26 cellular contexts compared by ENCODE assay signal in genomic region chrX:133958997-133959688, GRCh38. TPM values are rescaled to one million over a fixed set of nuclear protein-coding genes. Genes with fewer than 3 reads are reported as not detected.
DNase-seq lines count a peak whose midpoint lies in the region; ATAC-seq, FAIRE-seq and TF ChIP-seq lines count a peak whose summit lies in the region.
"Had no signal": no experiment of that assay in that cellular context is flagged by ENCODE, and none has a peak within 500 bp of the region (broad histone marks: within the 10 kb centered on the region; RNA-seq: fewer than 3 reads in every experiment).

No MANE protein-coding gene starts in this region.

- no peak overlapping the region for H3K56ac ChIP-seq in H1 (replicated peaks; ENCODE audit: insufficient read length, low read depth, low read length)

- no peaks in the 10 kb centered on the region for H3K79me1 ChIP-seq in H1 (ENCODE audit: low read depth, low read length)

- no peak overlapping the region for H2BK20ac ChIP-seq in H1 (ENCODE audit: low read length)

- no peak overlapping the region for H4K8ac ChIP-seq in H1 (ENCODE audit: extremely low read depth, insufficient read depth, low read length)

- POLR2A ChIA-PET in H1 (lab: Charles Lee; ENCODE audit: partially characterized antibody) = no interaction called here
- POLR2A ChIA-PET in HepG2 (lab: Yijun Ruan, JAX) = interaction anchor here (1.1 kb wide), 1 partner anchor 51 kb away, joined by 6 read pairs; no protein-coding TSS in a partner anchor

- H4K5ac ChIP-seq in H1 (ENCODE audit: insufficient read length, low read depth, low read length) = no peak overlapping the region

- no peaks in the 10 kb centered on the region for H3K23me2 ChIP-seq in H1 (ENCODE audit: low read depth, low read length)

- H3K4me3 ChIP-seq in left ventricle myocardium inferior (no peak overlapping the region), H1 (ENCODE audit: extremely low read depth in 1 of 4, insufficient read depth in 2 of 4, low read depth in 3 of 4, low read length in 4 of 4) (no peak overlapping the region), HepG2 (replicated peaks in 1 of 3; ENCODE audit: insufficient read depth in 1 of 3, low read depth in 2 of 3, low read length in 3 of 3) (no peak overlapping the region)
- H3K4me3 ChIP-seq: BLaER1 treated with 17β-estradiol and CSF1 and Interleukin-3, amounts not matched to agents 10 nM and 100 nM; dorsolateral prefrontal cortex; right atrium auricular region had no signal

- no peak overlapping the region for H3K18ac ChIP-seq in H1 (ENCODE audit: extremely low read depth, low read length)

- H3K4me1 ChIP-seq in left ventricle myocardium inferior (no peaks in the 10 kb centered on the region), H1 (replicated peaks in 1 of 4; ENCODE audit: control insufficient read depth in 3 of 4, insufficient read depth in 4 of 4, low read length in 3 of 4) (no peaks in the 10 kb centered on the region; a peak in 1 of 7 replicates), HepG2 (ENCODE audit: insufficient read depth, low read length) (peaks cover 92% of the 10 kb centered on the region)
- H3K4me1 ChIP-seq: BLaER1 treated with 17β-estradiol and CSF1 and Interleukin-3, amounts not matched to agents 10 nM and 100 nM; right atrium auricular region had no signal

- intact Hi-C loops in left ventricle myocardium inferior (cut with micrococcal nuclease) (no loop called here), left ventricle myocardium superior (cut with micrococcal nuclease) (no loop called here), HepG2 (cut with micrococcal nuclease; ENCODE audit: unreplicated experiment) (no loop called here)

- TSS peak; percentile 0 for BruUV-seq in HepG2 (replicated peaks; lab: Mats Ljungman, UMichigan)

- no peak overlapping the region for H3K23ac ChIP-seq in H1 (ENCODE audit: insufficient read length)

- no peak overlapping the region for H3K27ac ChIP-seq in left ventricle myocardium inferior (replicated peaks)
- no peak overlapping the region for H3K27ac ChIP-seq in H1 (ENCODE audit: low read depth, low read length)
- H3K27ac ChIP-seq in HepG2 (ENCODE audit: extremely low read length, insufficient read depth, low read length) = no peak overlapping the region
- H3K27ac ChIP-seq: BLaER1 treated with 17β-estradiol and CSF1 and Interleukin-3, amounts not matched to agents 10 nM and 100 nM; dorsolateral prefrontal cortex; right atrium auricular region had no signal

- CTCF ChIA-PET in H1 (lab: Charles Lee; ENCODE audit: partially characterized antibody) (interaction anchor here (0.5 to 1.6 kb wide), 5 partner anchors 11 to 440 kb away, joined by 3 to 8 read pairs (median 4); no protein-coding TSS in a partner anchor), HepG2 (lab: Yijun Ruan, JAX; ENCODE audit: low intra/inter-chr PET ratio, low total read pairs) (no interaction called here)

- no peak for TF ChIP-seq POLR2A in H1 (IDR thresholded peaks at IDR 0.05; ENCODE audit: control extremely low read depth in 1 of 2, low read depth in 2 of 2, low read length in 2 of 2)
- TF ChIP-seq POLR2A in HepG2 (IDR thresholded peaks at IDR 0.05; ENCODE audit: insufficient read depth in 1 of 2, low read depth in 2 of 2, low read length in 2 of 2) = peak; percentile 19 to 59; a peak in 1 of 4 replicates

- H2BK15ac ChIP-seq in H1 (ENCODE audit: low read length) = no peak overlapping the region

- H3K9ac ChIP-seq in H1 (replicated peaks in 1 of 4; ENCODE audit: extremely low read depth in 1 of 4, low read depth in 3 of 4, low read length in 3 of 4) (no peak overlapping the region), HepG2 (ENCODE audit: insufficient read depth, low read depth, low read length) (no peak overlapping the region)
- H3K9ac ChIP-seq: BLaER1 treated with 17β-estradiol and CSF1 and Interleukin-3, amounts not matched to agents 10 nM and 100 nM had no signal

- no peak overlapping the region for H2BK5ac ChIP-seq in H1 (ENCODE audit: low read depth, low read length)

- FAIRE-seq in H1 (lab: Jason Lieb, UNC) (peak; percentile 19), HepG2 (lab: Jason Lieb, UNC) (no peak)

- no peak overlapping the region for H3K4ac ChIP-seq in H1 (replicated peaks; ENCODE audit: insufficient read length, low read depth, low read length)

- no peaks in the 10 kb centered on the region for H3K27me3 ChIP-seq in left ventricle myocardium inferior (ENCODE audit: low read depth)
- no peaks in the 10 kb centered on the region for H3K27me3 ChIP-seq in H1 (replicated peaks in 1 of 4; ENCODE audit: control insufficient read depth in 3 of 4, extremely low read depth in 1 of 4, insufficient read depth in 3 of 4, low read length in 3 of 4)
- H3K27me3 ChIP-seq in HepG2 (ENCODE audit: control insufficient read depth in 1 of 2, insufficient read depth in 2 of 2, low read length in 2 of 2) = no peaks in the 10 kb centered on the region
- H3K27me3 ChIP-seq: right atrium auricular region had no signal

- no peak overlapping the region for H2BK120ac ChIP-seq in H1 (replicated peaks; ENCODE audit: low read depth, low read length)

- H2AFZ ChIP-seq in H1 (ENCODE audit: low read length) (no peak overlapping the region), HepG2 (ENCODE audit: low read length) (no peak overlapping the region)

- TF ChIP-seq RAD21 in H1 (IDR thresholded peaks at IDR 0.05 in 1 of 2, conservative IDR thresholded peaks at IDR 0.05 in 1 of 2; ENCODE audit: low read depth in 2 of 2, low read length in 2 of 2) (0 out of 4 replicates have a peak, but pooled peaks of 1 of the 2 experiments have one; percentile 4), HepG2 (CRISPR knock-in tag; IDR thresholded peaks at IDR 0.05) (no peak)

- no peak for ATAC-seq in left ventricle myocardium superior
- ATAC-seq in HepG2 = peak; percentile 8; the same call in 2 of the 3 replicates
- ATAC-seq in GM18868 (IDR thresholded peaks at IDR 0.05; ENCODE audit: unreplicated experiment) = no peak
- ATAC-seq in HG03571 (IDR thresholded peaks at IDR 0.05; ENCODE audit: unreplicated experiment) = no peak
- ATAC-seq: activated T-cell treated with anti-CD3 and anti-CD28 coated beads, Interleukin-2, amount 50 U/mL, for 72 hours; T-cell had no signal

- H3K9me3 ChIP-seq in left ventricle myocardium inferior (replicated peaks) = no peaks in the 10 kb centered on the region
- no peaks in the 10 kb centered on the region for H3K9me3 ChIP-seq in H1 (ENCODE audit: insufficient read depth in 2 of 2, low read depth in 1 of 2, low read length in 1 of 2)
- H3K9me3 ChIP-seq in HepG2 (ENCODE audit: low read length) = no peaks in the 10 kb centered on the region
- H3K9me3 ChIP-seq: right atrium auricular region had no signal

- WGBS in H1 (ENCODE audit: extremely low coverage in 1 of 2, insufficient coverage in 1 of 2, insufficient read length in 1 of 2, insufficient replicate concordance in 2 of 2, low coverage in 1 of 2, low lambda C conversion rate in 2 of 2, missing lambda C conversion rate in 1 of 2), 2 experiments = 85% methylated on average over 2 of the region's 2 CpGs; no CpG with 5 or more reads in 1 of the 2 experiments
- 67% methylated on average over 2 of the region's 2 CpGs for WGBS in HepG2 (ENCODE audit: low lambda C conversion rate)

- TF ChIP-seq EP300 in H1 (IDR thresholded peaks at IDR 0.05; ENCODE audit: borderline replicate concordance in 1 of 2, low read depth in 2 of 2, low read length in 2 of 2) (no peak), HepG2 (IDR thresholded peaks at IDR 0.05; ENCODE audit: low read depth in 2 of 2, low read length in 2 of 2) (no peak), HepG2 (CRISPR knock-in tag; IDR thresholded peaks at IDR 0.05; ENCODE audit: borderline replicate concordance) (no peak)

- TF ChIP-seq CTCF in left ventricle myocardium inferior (IDR thresholded peaks at IDR 0.05; ENCODE audit: borderline replicate concordance) = peak; percentile 19
- no peak for TF ChIP-seq CTCF in H1 (IDR thresholded peaks at IDR 0.05; ENCODE audit: control extremely low read depth in 1 of 3, insufficient read depth in 1 of 3, low read depth in 1 of 3, low read length in 3 of 3)
- TF ChIP-seq CTCF in HepG2 (CRISPR knock-in tag; IDR thresholded peaks at IDR 0.05) = no peak

- H3K36me3 ChIP-seq in left ventricle myocardium inferior (no peaks in the 10 kb centered on the region), H1 (ENCODE audit: control insufficient read depth in 2 of 4, insufficient read depth in 4 of 4, low read length in 3 of 4) (no peaks in the 10 kb centered on the region), HepG2 (replicated peaks in 1 of 2; ENCODE audit: control insufficient read depth in 1 of 2, insufficient read depth in 2 of 2, low read length in 2 of 2) (peaks cover 3 to 35% of the 10 kb centered on the region in 2 experiments; a peak in 4 of 5 replicates)
- H3K36me3 ChIP-seq: BLaER1 treated with 17β-estradiol and CSF1 and Interleukin-3, amounts not matched to agents 10 nM and 100 nM; right atrium auricular region had no signal

- no peak overlapping the region for H3K14ac ChIP-seq in H1 (ENCODE audit: insufficient read length)

- H4K20me1 ChIP-seq in H1 (replicated peaks in 1 of 2; ENCODE audit: control insufficient read depth in 1 of 2, insufficient read depth in 2 of 2, low read length in 2 of 2) = no peaks in the 10 kb centered on the region
- H4K20me1 ChIP-seq in HepG2 (ENCODE audit: insufficient read depth, low read length) = peaks cover 76% of the 10 kb centered on the region
- H4K20me1 ChIP-seq: BLaER1 treated with 17β-estradiol and CSF1 and Interleukin-3, amounts not matched to agents 10 nM and 100 nM had no signal

- H2AK5ac ChIP-seq in H1 (ENCODE audit: low read depth, low read length) = no peak overlapping the region

- no peak overlapping the region for H2BK12ac ChIP-seq in H1 (ENCODE audit: low read depth, low read length)

- H4K91ac ChIP-seq in H1 (replicated peaks; ENCODE audit: insufficient read length, low read length) = no peak overlapping the region

- H3K79me2 ChIP-seq in H1 (ENCODE audit: control insufficient read depth in 1 of 2, insufficient read depth in 2 of 2, low read length in 2 of 2) = no peaks in the 10 kb centered on the region; a peak in 1 of 4 replicates
- H3K79me2 ChIP-seq in HepG2 (ENCODE audit: insufficient read depth, low read length) = peaks cover 96% of the 10 kb centered on the region

- in situ Hi-C loops in HepG2 (cut with HindIII; ENCODE audit: extremely low pct_ligation_motif_present, low pct_unique_long_range_greater_than_20kb) = no loop called here

- H3K4me2 ChIP-seq in H1 (ENCODE audit: insufficient read depth in 1 of 2, low read depth in 2 of 2, low read length in 2 of 2) (no peak overlapping the region), HepG2 (ENCODE audit: low read depth, low read length) (no peak overlapping the region)
- H3K4me2 ChIP-seq: BLaER1 treated with 17β-estradiol and CSF1 and Interleukin-3, amounts not matched to agents 10 nM and 100 nM had no signal

- DNase-seq in left ventricle myocardium inferior (no peak), left ventricle myocardium superior (no peak), H1 (ENCODE audit: low read depth in 1 of 2, low spot score in 2 of 2) (no peak), HepG2 (ENCODE audit: low spot score) (no peak), NCI-H1092 (lab: John Stamatoyannopoulos, UW) (no peak), NCI-H446 (lab: John Stamatoyannopoulos, UW) (no peak)
- DNase-seq: activated CD4-positive, alpha-beta T cell treated with anti-CD3 and anti-CD28 coated beads for 1 hour; activated naive CD4-positive, alpha-beta T cell treated with anti-CD3 and anti-CD28 coated beads, Interleukin-2, amount 10 ng/mL, durations not matched to agents 7 days and 5 days; activated T-cell treated with anti-CD3 and anti-CD28 coated beads, Interleukin-2, amount 50 U/mL, for 72 hours; amygdala; dorsolateral prefrontal cortex; HCEC 1CT; naive B cell; NCI-H146; NCI-H2171; NCI-H524 treated with DMSO at 0.1 percent for 48 hours; SHP77 treated with DMSO at 0.1 percent for 48 hours; T-cell; trophoblast cell had no signal

RNA-seq across cellular contexts. Expression of gene GPC3, which starts 26.3 kb away (rescaled TPM):
- total RNA-seq in left ventricle myocardium inferior = 5.4 TPM
- 4.2 TPM for total RNA-seq in left ventricle myocardium superior
- total RNA-seq in H1 (2021; fragmentation: NEBNext Ultra II Directional; extraction: Animal tissue kit (Norgen Biotek cat#: 25700)) = 70.7 and 71.9 TPM in 2 replicates
- 60.0 and 64.8 TPM in 2 replicates for polyA plus RNA-seq in H1 (2011; rRNA removed)
- polyA plus RNA-seq in H1 (2011; cell fraction: cytosol; rRNA removed) = 83.8 TPM
- 44.4 TPM for polyA plus RNA-seq in H1 (2011; cell fraction: nucleus; rRNA removed)
- polyA plus RNA-seq in H1 (2012, experiment 1 of 2) = 71.1 to 85.9 TPM (median 74.5 TPM) in 4 replicates
- polyA plus RNA-seq in H1 (2012, experiment 2 of 2) = 25.3 TPM
- 68.5 TPM for polyA plus RNA-seq in H1 (2013, experiment 1 of 2)
- polyA plus RNA-seq in H1 (2013, experiment 2 of 2) = 61.4 TPM
- 57.5 and 90.3 TPM in 2 replicates for polyA minus RNA-seq in H1 (2011; rRNA and poly(A)+ RNA removed)
- polyA minus RNA-seq in H1 (2011; cell fraction: cytosol; rRNA and poly(A)+ RNA removed) = 35.8 TPM
- 66.8 TPM for polyA minus RNA-seq in H1 (2011; cell fraction: nucleus; rRNA and poly(A)+ RNA removed)
- total RNA-seq in HepG2 (2016; rRNA removed; fragmentation: Illumina TruSeq; extraction: Trizol) = 805 and 1,799 TPM in 2 replicates
- total RNA-seq in HepG2 (2016; cell fraction: cytosol; rRNA removed; fragmentation: Illumina TruSeq; extraction: Trizol; ENCODE audit: low read depth) = 284 and 320 TPM in 2 replicates
- 792 and 1,776 TPM in 2 replicates for total RNA-seq in HepG2 (2016; cell fraction: insoluble cytoplasmic fraction; rRNA removed; fragmentation: Illumina TruSeq; extraction: Trizol)
- total RNA-seq in HepG2 (2016; cell fraction: membrane; rRNA removed; fragmentation: Illumina TruSeq; extraction: Trizol) = 290 and 301 TPM in 2 replicates
- total RNA-seq in HepG2 (2016; cell fraction: nucleus; rRNA removed; fragmentation: Illumina TruSeq; extraction: Trizol) = 1,828 and 2,106 TPM in 2 replicates
- polyA plus RNA-seq in HepG2 (2011; rRNA removed) = 3,263 and 3,554 TPM in 2 replicates
- polyA plus RNA-seq in HepG2 (2011; cell fraction: cytosol; rRNA removed) = 2,062 and 3,587 TPM in 2 replicates
- 820 and 1,167 TPM in 2 replicates for polyA plus RNA-seq in HepG2 (2011; cell fraction: nucleus; rRNA removed)
- polyA plus RNA-seq in HepG2 (2012) = 3,341 and 3,897 TPM in 2 replicates
- 118 and 136 TPM in 2 replicates for polyA plus RNA-seq in HepG2 (2016; cell fraction: cytosol; fragmentation: Illumina TruSeq; extraction: Trizol; ENCODE audit: low read depth)
- 843 and 853 TPM in 2 replicates for polyA plus RNA-seq in HepG2 (2016; cell fraction: insoluble cytoplasmic fraction; fragmentation: Illumina TruSeq; extraction: Trizol; ENCODE audit: low read depth)
- polyA plus RNA-seq in HepG2 (2016; cell fraction: membrane; fragmentation: Illumina TruSeq; extraction: Trizol; ENCODE audit: low read depth) = 164 and 169 TPM in 2 replicates
- 1,823 and 1,891 TPM in 2 replicates for polyA plus RNA-seq in HepG2 (2016; cell fraction: nucleus; fragmentation: Illumina TruSeq; extraction: Trizol; ENCODE audit: insufficient read depth, low read depth)
- 0.72 and 1,012 TPM in 2 replicates for polyA minus RNA-seq in HepG2 (2011; rRNA and poly(A)+ RNA removed; ENCODE audit: low replicate concordance)
- polyA minus RNA-seq in HepG2 (2011; cell fraction: cytosol; rRNA and poly(A)+ RNA removed) = 1,199 and 1,788 TPM in 2 replicates
- polyA minus RNA-seq in HepG2 (2011; cell fraction: nucleus; rRNA and poly(A)+ RNA removed) = 1,194 and 1,668 TPM in 2 replicates
- total RNA-seq: activated CD8-positive, alpha-beta memory T cell treated with anti-CD3 and anti-CD28 coated beads for 36 hours; glomerular endothelial cell; osteoblast had no signal

Comparison
In these comparisons a context has a peak if more than half of its experiments do, and no peak if none do; other contexts are left out.
1. POLR2A ChIP-seq: peak in HepG2 (2 of 2); none in H1 (0 of 2).